ENCODE assay signal across 1 cellular context in genomic region chr7:107017965-107018714, GRCh38.
TF ChIP-seq lines count a peak whose summit lies in the region.

No MANE protein-coding gene starts in this region.

TF ChIP-seq in K562, 482 proteins besides CTCF, POLR2A, EP300 and RAD21 (continued from another document and continues in another):
- TF ChIP-seq CUX1 (CRISPR knock-in tag; IDR thresholded peaks at IDR 0.05): no peak
- TF ChIP-seq AFF1 (IDR thresholded peaks at IDR 0.05; ENCODE audit: low read depth in 1 of 2, partially characterized antibody in 2 of 2): peak; percentile 19 to 36
- TF ChIP-seq CXXC5 (CRISPR knock-in tag; IDR thresholded peaks at IDR 0.05): peak; percentile 74
- TF ChIP-seq KDM1A (IDR thresholded peaks at IDR 0.05): peak; percentile 87 to 90
- peak; percentile 33 to 57; a peak in 3 of 4 replicates for TF ChIP-seq FOXA3 (CRISPR knock-in tag; conservative IDR thresholded peaks at IDR 0.05 in 1 of 2, IDR thresholded peaks at IDR 0.05 in 1 of 2)
- TF ChIP-seq SIN3B (IDR thresholded peaks at IDR 0.05; ENCODE audit: low read depth): no peak
- TF ChIP-seq ETS2 (tag; IDR thresholded peaks at IDR 0.05; ENCODE audit: borderline replicate concordance, poor library complexity, severe bottlenecking): no peak
- TF ChIP-seq E2F1 (CRISPR knock-in tag; IDR thresholded peaks at IDR 0.05): no peak
- peak; percentile 98 for TF ChIP-seq ATF3 (IDR thresholded peaks at IDR 0.05)
- TF ChIP-seq ATF3 (CRISPR knock-in tag; conservative IDR thresholded peaks at IDR 0.05): peak; percentile 54; the same call in 1 of the 2 replicates
- 0 out of 2 replicates have a peak, but pooled peaks have one; percentile 36 for TF ChIP-seq ZNF76 (CRISPR knock-in tag; IDR thresholded peaks at IDR 0.05; ENCODE audit: borderline replicate concordance)
- no peak for TF ChIP-seq CREB5 (CRISPR knock-in tag; IDR thresholded peaks at IDR 0.05)
- peak; percentile 49 to 72; a peak in 2 of 4 replicates for TF ChIP-seq TRIM24 (IDR thresholded peaks at IDR 0.05)
- TF ChIP-seq XRCC5 (IDR thresholded peaks at IDR 0.05; ENCODE audit: low read depth, low read length): no peak
- TF ChIP-seq PURB (CRISPR knock-in tag; IDR thresholded peaks at IDR 0.05; ENCODE audit: low read depth): no peak
- no peak for TF ChIP-seq ID3 (CRISPR knock-in tag; IDR thresholded peaks at IDR 0.05)
- 0 out of 2 replicates have a peak, but pooled peaks have one; percentile 46 for TF ChIP-seq ID3 (tag; IDR thresholded peaks at IDR 0.05)
- TF ChIP-seq ETV5 (CRISPR knock-in tag; IDR thresholded peaks at IDR 0.05; ENCODE audit: low read depth): 0 out of 2 replicates have a peak, but pooled peaks have one; percentile 27
- peak; percentile 94 for TF ChIP-seq MGA (IDR thresholded peaks at IDR 0.05)
- no peak for TF ChIP-seq ZNF586 (CRISPR knock-in tag; conservative IDR thresholded peaks at IDR 0.05)
- 0 out of 2 replicates have a peak, but pooled peaks have one; percentile 5 for TF ChIP-seq ZNF316 (IDR thresholded peaks at IDR 0.05)
- TF ChIP-seq ZNF277 (CRISPR knock-in tag; IDR thresholded peaks at IDR 0.05; ENCODE audit: borderline replicate concordance): no peak
- TF ChIP-seq CCNT2 (IDR thresholded peaks at IDR 0.05; ENCODE audit: borderline replicate concordance, extremely low read depth, insufficient read length, low read depth, low read length): no peak
- TF ChIP-seq ZFP36 (IDR thresholded peaks at IDR 0.05; ENCODE audit: low read depth, low read length, partially characterized antibody): peak; percentile 21
- TF ChIP-seq NR1H2 (CRISPR knock-in tag; IDR thresholded peaks at IDR 0.05): no peak
- TF ChIP-seq ZFP30 (CRISPR knock-in tag; IDR thresholded peaks at IDR 0.05; ENCODE audit: borderline replicate concordance): no peak
- 0 out of 2 replicates have a peak, but pooled peaks have one; percentile 13 for TF ChIP-seq ZNF583 (CRISPR knock-in tag; IDR thresholded peaks at IDR 0.05)
